ENCODE assay signal across 11 cellular contexts in genomic region chr11:118953976-118954375, GRCh38. TPM values are rescaled to one million over a fixed set of nuclear protein-coding genes. Genes with fewer than 3 reads are reported as not detected.
"Had no signal": no experiment of that assay in that cellular context is flagged by ENCODE, and none has a peak within 500 bp of the region (broad histone marks: within the 10 kb centered on the region; RNA-seq: fewer than 3 reads in every experiment).

No MANE protein-coding gene starts in this region.

RNA-seq across cellular contexts. Expression of gene UPK2, which starts 2.1 kb away (rescaled TPM):
- total RNA-seq: dermis microvascular lymphatic vessel endothelial cell, heart left ventricle, liver, lung microvascular endothelial cell, omental fat pad, psoas muscle, right lobe of liver, tibial nerve, upper lobe of right lung, vagina had no signal
- polyA plus RNA-seq: heart left ventricle, liver had no signal

RNA-seq across cellular contexts. Expression of gene FOXR1, which starts 17.6 kb away (rescaled TPM):
- total RNA-seq: dermis microvascular lymphatic vessel endothelial cell, heart left ventricle, liver, lung microvascular endothelial cell, omental fat pad, psoas muscle, right lobe of liver, tibial nerve, upper lobe of right lung, vagina had no signal
- polyA plus RNA-seq: esophagus, heart left ventricle, liver, psoas muscle had no signal
